In genomic region chr11:31117038-31117437, GRCh38 we compare ENCODE assay signal across 1 cellular context.
TF ChIP-seq lines count a peak whose summit lies in the region.

No MANE protein-coding gene starts in this region.

TF ChIP-seq in H1, 55 proteins besides CTCF, POLR2A, EP300 and RAD21:
- TF ChIP-seq SIN3A (conservative IDR thresholded peaks at IDR 0.05 in 1 of 2, IDR thresholded peaks at IDR 0.05 in 1 of 2; ENCODE audit: low read depth in 1 of 2, low read length in 2 of 2) (no peak), EZH2 (IDR thresholded peaks at IDR 0.05; ENCODE audit: low read depth, low read length, severe bottlenecking) (no peak), JUN (IDR thresholded peaks at IDR 0.05; ENCODE audit: low read depth, low read length) (no peak), BRCA1 (IDR thresholded peaks at IDR 0.05; ENCODE audit: low read depth, low read length) (no peak), SIX5 (IDR thresholded peaks at IDR 0.05; ENCODE audit: low read depth, low read length) (no peak), KDM4A (IDR thresholded peaks at IDR 0.05; ENCODE audit: low read depth, low read length, severe bottlenecking) (no peak), HDAC6 (IDR thresholded peaks at IDR 0.05; ENCODE audit: low read depth, low read length) (no peak), ASH2L (IDR thresholded peaks at IDR 0.05; ENCODE audit: low read length) (no peak), BACH1 (IDR thresholded peaks at IDR 0.05; ENCODE audit: low read length) (no peak), NRF1 (IDR thresholded peaks at IDR 0.05; ENCODE audit: low read depth, low read length) (no peak), YY1 (IDR thresholded peaks at IDR 0.05; ENCODE audit: low read depth, low read length) (no peak), SIRT6 (IDR thresholded peaks at IDR 0.05; ENCODE audit: low read length) (no peak), TAF1 (IDR thresholded peaks at IDR 0.05; ENCODE audit: low read depth, low read length) (no peak), CHD2 (IDR thresholded peaks at IDR 0.05; ENCODE audit: low read length) (no peak), RFX5 (IDR thresholded peaks at IDR 0.05; ENCODE audit: borderline replicate concordance, low read depth, low read length) (no peak), FOSL1 (IDR thresholded peaks at IDR 0.05; ENCODE audit: insufficient read depth, low read depth, low read length) (no peak), GABPA (IDR thresholded peaks at IDR 0.05; ENCODE audit: borderline replicate concordance, insufficient read depth, low read length) (no peak)
- TF ChIP-seq, protein P1, sequence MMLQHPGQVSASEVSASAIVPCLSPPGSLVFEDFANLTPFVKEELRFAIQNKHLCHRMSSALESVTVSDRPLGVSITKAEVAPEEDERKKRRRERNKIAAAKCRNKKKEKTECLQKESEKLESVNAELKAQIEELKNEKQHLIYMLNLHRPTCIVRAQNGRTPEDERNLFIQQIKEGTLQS (IDR thresholded peaks at IDR 0.05; ENCODE audit: insufficient read depth, low read depth, low read length) = no peak
- TF ChIP-seq, protein P2, sequence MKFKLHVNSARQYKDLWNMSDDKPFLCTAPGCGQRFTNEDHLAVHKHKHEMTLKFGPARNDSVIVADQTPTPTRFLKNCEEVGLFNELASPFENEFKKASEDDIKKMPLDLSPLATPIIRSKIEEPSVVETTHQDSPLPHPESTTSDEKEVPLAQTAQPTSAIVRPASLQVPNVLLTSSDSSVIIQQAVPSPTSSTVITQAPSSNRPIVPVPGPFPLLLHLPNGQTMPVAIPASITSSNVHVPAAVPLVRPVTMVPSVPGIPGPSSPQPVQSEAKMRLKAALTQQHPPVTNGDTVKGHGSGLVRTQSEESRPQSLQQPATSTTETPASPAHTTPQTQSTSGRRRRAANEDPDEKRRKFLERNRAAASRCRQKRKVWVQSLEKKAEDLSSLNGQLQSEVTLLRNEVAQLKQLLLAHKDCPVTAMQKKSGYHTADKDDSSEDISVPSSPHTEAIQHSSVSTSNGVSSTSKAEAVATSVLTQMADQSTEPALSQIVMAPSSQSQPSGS (IDR thresholded peaks at IDR 0.05; ENCODE audit: low read length) = no peak
- TF ChIP-seq, protein P3, sequence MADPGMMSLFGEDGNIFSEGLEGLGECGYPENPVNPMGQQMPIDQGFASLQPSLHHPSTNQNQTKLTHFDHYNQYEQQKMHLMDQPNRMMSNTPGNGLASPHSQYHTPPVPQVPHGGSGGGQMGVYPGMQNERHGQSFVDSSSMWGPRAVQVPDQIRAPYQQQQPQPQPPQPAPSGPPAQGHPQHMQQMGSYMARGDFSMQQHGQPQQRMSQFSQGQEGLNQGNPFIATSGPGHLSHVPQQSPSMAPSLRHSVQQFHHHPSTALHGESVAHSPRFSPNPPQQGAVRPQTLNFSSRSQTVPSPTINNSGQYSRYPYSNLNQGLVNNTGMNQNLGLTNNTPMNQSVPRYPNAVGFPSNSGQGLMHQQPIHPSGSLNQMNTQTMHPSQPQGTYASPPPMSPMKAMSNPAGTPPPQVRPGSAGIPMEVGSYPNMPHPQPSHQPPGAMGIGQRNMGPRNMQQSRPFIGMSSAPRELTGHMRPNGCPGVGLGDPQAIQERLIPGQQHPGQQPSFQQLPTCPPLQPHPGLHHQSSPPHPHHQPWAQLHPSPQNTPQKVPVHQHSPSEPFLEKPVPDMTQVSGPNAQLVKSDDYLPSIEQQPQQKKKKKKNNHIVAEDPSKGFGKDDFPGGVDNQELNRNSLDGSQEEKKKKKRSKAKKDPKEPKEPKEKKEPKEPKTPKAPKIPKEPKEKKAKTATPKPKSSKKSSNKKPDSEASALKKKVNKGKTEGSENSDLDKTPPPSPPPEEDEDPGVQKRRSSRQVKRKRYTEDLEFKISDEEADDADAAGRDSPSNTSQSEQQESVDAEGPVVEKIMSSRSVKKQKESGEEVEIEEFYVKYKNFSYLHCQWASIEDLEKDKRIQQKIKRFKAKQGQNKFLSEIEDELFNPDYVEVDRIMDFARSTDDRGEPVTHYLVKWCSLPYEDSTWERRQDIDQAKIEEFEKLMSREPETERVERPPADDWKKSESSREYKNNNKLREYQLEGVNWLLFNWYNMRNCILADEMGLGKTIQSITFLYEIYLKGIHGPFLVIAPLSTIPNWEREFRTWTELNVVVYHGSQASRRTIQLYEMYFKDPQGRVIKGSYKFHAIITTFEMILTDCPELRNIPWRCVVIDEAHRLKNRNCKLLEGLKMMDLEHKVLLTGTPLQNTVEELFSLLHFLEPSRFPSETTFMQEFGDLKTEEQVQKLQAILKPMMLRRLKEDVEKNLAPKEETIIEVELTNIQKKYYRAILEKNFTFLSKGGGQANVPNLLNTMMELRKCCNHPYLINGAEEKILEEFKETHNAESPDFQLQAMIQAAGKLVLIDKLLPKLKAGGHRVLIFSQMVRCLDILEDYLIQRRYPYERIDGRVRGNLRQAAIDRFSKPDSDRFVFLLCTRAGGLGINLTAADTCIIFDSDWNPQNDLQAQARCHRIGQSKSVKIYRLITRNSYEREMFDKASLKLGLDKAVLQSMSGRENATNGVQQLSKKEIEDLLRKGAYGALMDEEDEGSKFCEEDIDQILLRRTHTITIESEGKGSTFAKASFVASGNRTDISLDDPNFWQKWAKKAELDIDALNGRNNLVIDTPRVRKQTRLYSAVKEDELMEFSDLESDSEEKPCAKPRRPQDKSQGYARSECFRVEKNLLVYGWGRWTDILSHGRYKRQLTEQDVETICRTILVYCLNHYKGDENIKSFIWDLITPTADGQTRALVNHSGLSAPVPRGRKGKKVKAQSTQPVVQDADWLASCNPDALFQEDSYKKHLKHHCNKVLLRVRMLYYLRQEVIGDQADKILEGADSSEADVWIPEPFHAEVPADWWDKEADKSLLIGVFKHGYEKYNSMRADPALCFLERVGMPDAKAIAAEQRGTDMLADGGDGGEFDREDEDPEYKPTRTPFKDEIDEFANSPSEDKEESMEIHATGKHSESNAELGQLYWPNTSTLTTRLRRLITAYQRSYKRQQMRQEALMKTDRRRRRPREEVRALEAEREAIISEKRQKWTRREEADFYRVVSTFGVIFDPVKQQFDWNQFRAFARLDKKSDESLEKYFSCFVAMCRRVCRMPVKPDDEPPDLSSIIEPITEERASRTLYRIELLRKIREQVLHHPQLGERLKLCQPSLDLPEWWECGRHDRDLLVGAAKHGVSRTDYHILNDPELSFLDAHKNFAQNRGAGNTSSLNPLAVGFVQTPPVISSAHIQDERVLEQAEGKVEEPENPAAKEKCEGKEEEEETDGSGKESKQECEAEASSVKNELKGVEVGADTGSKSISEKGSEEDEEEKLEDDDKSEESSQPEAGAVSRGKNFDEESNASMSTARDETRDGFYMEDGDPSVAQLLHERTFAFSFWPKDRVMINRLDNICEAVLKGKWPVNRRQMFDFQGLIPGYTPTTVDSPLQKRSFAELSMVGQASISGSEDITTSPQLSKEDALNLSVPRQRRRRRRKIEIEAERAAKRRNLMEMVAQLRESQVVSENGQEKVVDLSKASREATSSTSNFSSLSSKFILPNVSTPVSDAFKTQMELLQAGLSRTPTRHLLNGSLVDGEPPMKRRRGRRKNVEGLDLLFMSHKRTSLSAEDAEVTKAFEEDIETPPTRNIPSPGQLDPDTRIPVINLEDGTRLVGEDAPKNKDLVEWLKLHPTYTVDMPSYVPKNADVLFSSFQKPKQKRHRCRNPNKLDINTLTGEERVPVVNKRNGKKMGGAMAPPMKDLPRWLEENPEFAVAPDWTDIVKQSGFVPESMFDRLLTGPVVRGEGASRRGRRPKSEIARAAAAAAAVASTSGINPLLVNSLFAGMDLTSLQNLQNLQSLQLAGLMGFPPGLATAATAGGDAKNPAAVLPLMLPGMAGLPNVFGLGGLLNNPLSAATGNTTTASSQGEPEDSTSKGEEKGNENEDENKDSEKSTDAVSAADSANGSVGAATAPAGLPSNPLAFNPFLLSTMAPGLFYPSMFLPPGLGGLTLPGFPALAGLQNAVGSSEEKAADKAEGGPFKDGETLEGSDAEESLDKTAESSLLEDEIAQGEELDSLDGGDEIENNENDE (IDR thresholded peaks at IDR 0.05; ENCODE audit: insufficient replicate concordance, low read length) = no peak
